Comparison of ENCODE assay signal across 1 cellular context in genomic region chr17:68349157-68349556, GRCh38.
TF ChIP-seq lines count a peak whose summit lies in the region.

No MANE protein-coding gene starts in this region.

TF ChIP-seq in HepG2, 621 proteins besides CTCF, POLR2A, EP300 and RAD21 (continued from another document and continues in another):
- TF ChIP-seq ZSCAN31 (CRISPR knock-in tag; IDR thresholded peaks at IDR 0.05; ENCODE audit: low read depth) (no peak), YEATS2 (CRISPR knock-in tag; IDR thresholded peaks at IDR 0.05; ENCODE audit: borderline replicate concordance) (no peak), MBD4 (IDR thresholded peaks at IDR 0.05; ENCODE audit: borderline replicate concordance, low read length) (no peak), ZFAT (CRISPR knock-in tag; conservative IDR thresholded peaks at IDR 0.05) (no peak), SKI (IDR thresholded peaks at IDR 0.05; ENCODE audit: partially characterized antibody) (peak; percentile 64), ZNF547 (CRISPR knock-in tag; IDR thresholded peaks at IDR 0.05) (no peak), IKZF5 (CRISPR knock-in tag; IDR thresholded peaks at IDR 0.05) (no peak), ZNF768 (CRISPR knock-in tag; IDR thresholded peaks at IDR 0.05) (no peak), MED1 (CRISPR knock-in tag; IDR thresholded peaks at IDR 0.05) (peak; percentile 62), ZNF496 (CRISPR knock-in tag; IDR thresholded peaks at IDR 0.05; ENCODE audit: insufficient replicate concordance) (no peak), GATAD2A (CRISPR knock-in tag; IDR thresholded peaks at IDR 0.05) (peak; percentile 72), SP1 (IDR thresholded peaks at IDR 0.05) (no peak), SP1 (CRISPR knock-in tag; IDR thresholded peaks at IDR 0.05) (no peak), ZNF513 (CRISPR knock-in tag; conservative IDR thresholded peaks at IDR 0.05) (no peak), STAT6 (CRISPR knock-in tag; IDR thresholded peaks at IDR 0.05; ENCODE audit: borderline replicate concordance) (no peak), ZNF776 (CRISPR knock-in tag; IDR thresholded peaks at IDR 0.05) (no peak), RFXANK (CRISPR knock-in tag; IDR thresholded peaks at IDR 0.05) (no peak), HOMEZ (CRISPR knock-in tag; IDR thresholded peaks at IDR 0.05; ENCODE audit: low read depth) (0 out of 2 replicates have a peak, but pooled peaks have one; percentile 49), ZNF605 (CRISPR knock-in tag; IDR thresholded peaks at IDR 0.05) (no peak), RBAK (CRISPR knock-in tag; IDR thresholded peaks at IDR 0.05) (no peak), SMYD3 (CRISPR knock-in tag; IDR thresholded peaks at IDR 0.05) (no peak), USF2 (IDR thresholded peaks at IDR 0.05; ENCODE audit: low read depth, low read length) (no peak), USF2 (CRISPR knock-in tag; IDR thresholded peaks at IDR 0.05; ENCODE audit: borderline replicate concordance) (no peak), CEBPB (IDR thresholded peaks at IDR 0.05; ENCODE audit: borderline replicate concordance, low read depth, low read length) (no peak), PCBP2 (optimal IDR thresholded peaks at IDR 0.05; ENCODE audit: low read depth, low read length, poor library complexity, severe bottlenecking) (no peak), RFX1 (IDR thresholded peaks at IDR 0.05) (no peak), ZNF124 (CRISPR knock-in tag; IDR thresholded peaks at IDR 0.05) (no peak), HIC2 (CRISPR knock-in tag; IDR thresholded peaks at IDR 0.05; ENCODE audit: low read depth) (no peak), CREM (IDR thresholded peaks at IDR 0.05) (no peak), CREM (CRISPR knock-in tag; IDR thresholded peaks at IDR 0.05) (no peak), SOX13 (IDR thresholded peaks at IDR 0.05) (no peak), SOX13 (CRISPR knock-in tag; conservative IDR thresholded peaks at IDR 0.05 in 1 of 2, IDR thresholded peaks at IDR 0.05 in 1 of 2) (peak in 1 of 2 experiments; percentile 67; a peak in 2 of 4 replicates), ATF4 (CRISPR knock-in tag; IDR thresholded peaks at IDR 0.05) (0 out of 4 replicates have a peak, but pooled peaks of 1 of the 2 experiments have one; percentile 36), ZNF619 (CRISPR knock-in tag; IDR thresholded peaks at IDR 0.05) (no peak), DZIP1 (CRISPR knock-in tag; IDR thresholded peaks at IDR 0.05) (no peak), GABPA (IDR thresholded peaks at IDR 0.05; ENCODE audit: low read depth, low read length) (no peak), GABPA (CRISPR knock-in tag; IDR thresholded peaks at IDR 0.05; ENCODE audit: low read depth) (peak; percentile 40; the same call in 1 of the 2 replicates), ARID2 (CRISPR knock-in tag; IDR thresholded peaks at IDR 0.05; ENCODE audit: borderline replicate concordance) (no peak), ZNF660 (CRISPR knock-in tag; IDR thresholded peaks at IDR 0.05; ENCODE audit: borderline replicate concordance, low read depth) (no peak), KLF16 (CRISPR knock-in tag; IDR thresholded peaks at IDR 0.05) (0 out of 4 replicates have a peak, but pooled peaks of 1 of the 2 experiments have one; percentile 12), SOX6 (IDR thresholded peaks at IDR 0.05) (no peak), SOX6 (CRISPR knock-in tag; IDR thresholded peaks at IDR 0.05) (peak; percentile 62), NFE2L1 (CRISPR knock-in tag; IDR thresholded peaks at IDR 0.05; ENCODE audit: borderline replicate concordance) (no peak), KDM6A (CRISPR knock-in tag; IDR thresholded peaks at IDR 0.05; ENCODE audit: low read depth) (no peak), RARA (CRISPR knock-in tag; IDR thresholded peaks at IDR 0.05) (peak; percentile 67), ZNF296 (CRISPR knock-in tag; conservative IDR thresholded peaks at IDR 0.05) (no peak), DMTF1 (CRISPR knock-in tag; IDR thresholded peaks at IDR 0.05) (no peak), ZNF362 (CRISPR knock-in tag; IDR thresholded peaks at IDR 0.05; ENCODE audit: borderline replicate concordance) (peak; percentile 50; the same call in 1 of the 2 replicates), ZNF441 (CRISPR knock-in tag; IDR thresholded peaks at IDR 0.05; ENCODE audit: borderline replicate concordance) (peak; percentile 50; the same call in 1 of the 2 replicates), JUNB (CRISPR knock-in tag; IDR thresholded peaks at IDR 0.05; ENCODE audit: borderline replicate concordance) (no peak), ZNF180 (CRISPR knock-in tag; IDR thresholded peaks at IDR 0.05; ENCODE audit: borderline replicate concordance, low read depth) (no peak), MIER3 (CRISPR knock-in tag; IDR thresholded peaks at IDR 0.05; ENCODE audit: borderline replicate concordance) (no peak)
